12 cellular contexts compared by ENCODE assay signal in genomic region chr13:112712451-112712881, GRCh38. TPM values are rescaled to one million over a fixed set of nuclear protein-coding genes. Genes with fewer than 3 reads are reported as not detected.
A peak's percentile ranks its signal among the peaks of the same experiment; 100 is the strongest.
DNase-seq lines count a peak whose midpoint lies in the region; ATAC-seq, FAIRE-seq and TF ChIP-seq lines count a peak whose summit lies in the region.
"Had no signal": no experiment of that assay in that cellular context is flagged by ENCODE, and none has a peak within 500 bp of the region (broad histone marks: within the 10 kb centered on the region; RNA-seq: fewer than 3 reads in every experiment).

No MANE protein-coding gene starts in this region.

- peak overlapping the region; percentile 0 for H3K4ac ChIP-seq in H9 (ENCODE audit: low read depth, low read length)

- CTCF ChIA-PET in HepG2 (lab: Yijun Ruan, JAX; ENCODE audit: low intra/inter-chr PET ratio, low total read pairs) = no interaction called here

- H3K18ac ChIP-seq in H9 (ENCODE audit: insufficient read length, low read depth, low read length) = peak overlapping the region; percentile 80

- POLR2A ChIA-PET in HepG2 (lab: Yijun Ruan, JAX) = interaction anchor here (1.2 to 2.9 kb wide), 2 partner anchors 9 to 44 kb away, joined by 7 to 14 read pairs; no protein-coding TSS in a partner anchor

- H4K8ac ChIP-seq in H9 (replicated peaks; ENCODE audit: insufficient read length, low read depth, low read length) = peak overlapping the region; percentile 23

- H3K4me2 ChIP-seq in H9 (ENCODE audit: insufficient read depth, insufficient read length, low read length) = no peak overlapping the region
- no peak overlapping the region for H3K4me2 ChIP-seq in HepG2 (ENCODE audit: low read depth, low read length)

- no peaks in the 10 kb centered on the region for H3K9me3 ChIP-seq in H9 (ENCODE audit: control insufficient read depth, low read depth, low read length)
- no peaks in the 10 kb centered on the region for H3K9me3 ChIP-seq in breast epithelium
- peaks cover 10% of the 10 kb centered on the region for H3K9me3 ChIP-seq in HepG2 (ENCODE audit: low read length)
- H3K9me3 ChIP-seq in skeletal muscle tissue (ENCODE audit: control insufficient read depth in 3 of 3, low read length in 3 of 3) = no peaks in the 10 kb centered on the region

- in situ Hi-C loops in HepG2 (cut with HindIII; ENCODE audit: extremely low pct_ligation_motif_present, low pct_unique_long_range_greater_than_20kb) = no loop called here

- no peaks in the 10 kb centered on the region for H3K27me3 ChIP-seq in H9 (ENCODE audit: insufficient read depth, low read length)
- no peaks in the 10 kb centered on the region for H3K27me3 ChIP-seq in breast epithelium
- no peaks in the 10 kb centered on the region for H3K27me3 ChIP-seq in HepG2 (ENCODE audit: control insufficient read depth in 1 of 2, insufficient read depth in 2 of 2, low read length in 2 of 2)
- no peaks in the 10 kb centered on the region for H3K27me3 ChIP-seq in skeletal muscle tissue (ENCODE audit: control insufficient read depth in 3 of 3, insufficient read depth in 3 of 3, low read length in 3 of 3)

- H3K14ac ChIP-seq in H9 (ENCODE audit: insufficient read depth, low read length) = peak overlapping the region; percentile 87

- FAIRE-seq in HepG2 (lab: Jason Lieb, UNC) (no peak), H54 (lab: Jason Lieb, UNC) (no peak)

- no peak overlapping the region for H2BK120ac ChIP-seq in H9 (ENCODE audit: low read depth, low read length, poor library complexity, severe bottlenecking)

- H3K23ac ChIP-seq in H9 (ENCODE audit: insufficient read length, low read depth, low read length) = no peak overlapping the region

- DNase-seq in H9 (no peak), breast epithelium (ENCODE audit: low spot score in 2 of 2) (no peak), HepG2 (ENCODE audit: low spot score) (no peak), H54 (ENCODE audit: insufficient read length, low spot score) (no peak), T-helper 2 cell (no peak)
- no peak for DNase-seq in stimulated activated CD4-positive, alpha-beta T cell treated with anti-CD3 and anti-CD28 coated beads, Interleukin-4, amount 100 ng/mL, for 4 hours
- DNase-seq: activated B cell treated with CpG ODN at 0.5 μM for 24 hours, activated gamma-delta T cell, midbrain had no signal

- H4K5ac ChIP-seq in H9 (ENCODE audit: insufficient read length, low read depth, low read length) = no peak overlapping the region

- peaks cover 4 to 10% of the 10 kb centered on the region in 2 experiments; a peak in 3 of 5 replicates for H3K9me3 Mint-ChIP-seq in H9
- H3K9me3 Mint-ChIP-seq: CD14-positive monocyte had no signal

- H3K79me1 ChIP-seq in H9 (ENCODE audit: insufficient read depth, low read depth, low read length, poor library complexity, severe bottlenecking) = no peaks in the 10 kb centered on the region

- intact Hi-C loops in breast epithelium (cut with DNase I; ENCODE audit: low total_unique reads) (no loop called here), HepG2 (cut with micrococcal nuclease; ENCODE audit: unreplicated experiment) (no loop called here)

- H4K20me1 ChIP-seq in H9 (ENCODE audit: control insufficient read depth, insufficient read depth, insufficient read length) (no peaks in the 10 kb centered on the region), HepG2 (ENCODE audit: insufficient read depth, low read length) (peaks cover 36% of the 10 kb centered on the region; the same call in 1 of the 2 replicates)

- H2BK12ac ChIP-seq in H9 (ENCODE audit: insufficient read length, low read depth, low read length) = peak overlapping the region; percentile 6

- no peak for TF ChIP-seq POLR2A in breast epithelium (IDR thresholded peaks at IDR 0.05)
- TF ChIP-seq POLR2A in HepG2 (IDR thresholded peaks at IDR 0.05; ENCODE audit: insufficient read depth in 1 of 2, low read depth in 2 of 2, low read length in 2 of 2) = no peak
- TF ChIP-seq POLR2A in H54 (IDR thresholded peaks at IDR 0.05; ENCODE audit: low read depth, low read length) = no peak

- H3K9ac ChIP-seq in H9 (ENCODE audit: extremely low read depth, insufficient read length, low read length) = no peak overlapping the region
- H3K9ac ChIP-seq in HepG2 (ENCODE audit: insufficient read depth, low read depth, low read length) = peak overlapping the region; percentile 53; the same call in 1 of the 2 replicates
- H3K9ac ChIP-seq in skeletal muscle tissue (ENCODE audit: low read depth in 1 of 3, low read length in 3 of 3) = peak overlapping the region; percentile 43 to 79 (median 52)

- ATAC-seq in HepG2 (no peak), GM21390 (IDR thresholded peaks at IDR 0.05; ENCODE audit: unreplicated experiment) (no peak)

- no peak overlapping the region for H2BK20ac ChIP-seq in H9 (ENCODE audit: low read depth, low read length, poor library complexity, severe bottlenecking)

- peaks cover 3% of the 10 kb centered on the region for H3K23me2 ChIP-seq in H9 (ENCODE audit: insufficient read length, low read depth, low read length, poor library complexity, severe bottlenecking)

- TF ChIP-seq RAD21 in HepG2 (CRISPR knock-in tag; IDR thresholded peaks at IDR 0.05) = no peak

- no peak overlapping the region for H2BK15ac ChIP-seq in H9 (ENCODE audit: low read depth, low read length)

- TF ChIP-seq EP300 in HepG2 (IDR thresholded peaks at IDR 0.05; ENCODE audit: low read depth in 2 of 2, low read length in 2 of 2) (no peak), HepG2 (CRISPR knock-in tag; IDR thresholded peaks at IDR 0.05; ENCODE audit: borderline replicate concordance) (no peak)

- H3K79me2 ChIP-seq in H9 (ENCODE audit: insufficient read depth, low read length) (peaks cover 7% of the 10 kb centered on the region; the same call in 1 of the 2 replicates), HepG2 (ENCODE audit: insufficient read depth, low read length) (peaks cover 93% of the 10 kb centered on the region)

- H2BK5ac ChIP-seq in H9 (ENCODE audit: insufficient read length, low read length) = peak overlapping the region; percentile 0

- no CpG with 5 or more reads among the region's 13 CpGs for WGBS in H9 (ENCODE audit: extremely low coverage, insufficient read length, low lambda C conversion rate)
- WGBS in HepG2 (ENCODE audit: low lambda C conversion rate) = 97% methylated on average over 5 of the region's 13 CpGs

- peak overlapping the region in 1 of 3 donors; percentile 46 for H3K4me3 ChIP-seq in breast epithelium
- no peak overlapping the region for H3K4me3 ChIP-seq in HepG2 (replicated peaks in 1 of 3; ENCODE audit: insufficient read depth in 1 of 3, low read depth in 2 of 3, low read length in 3 of 3)
- H3K4me3 ChIP-seq in skeletal muscle tissue (ENCODE audit: low read length in 3 of 3) = peak overlapping the region in 2 of 3 donors; percentile 28 to 64

- H2AK5ac ChIP-seq in H9 (ENCODE audit: insufficient read length, low read length) = peak overlapping the region; percentile 0

- TF ChIP-seq CTCF in H9 (conservative IDR thresholded peaks at IDR 0.05) (no peak), breast epithelium (IDR thresholded peaks at IDR 0.05) (no peak), HepG2 (CRISPR knock-in tag; IDR thresholded peaks at IDR 0.05) (no peak)

- H3K56ac ChIP-seq in H9 (ENCODE audit: insufficient read length, low read depth, low read length) = no peak overlapping the region

- peaks cover 75 to 84% of the 10 kb centered on the region in 2 experiments for H3K4me1 Mint-ChIP-seq in H9

- no peaks in the 10 kb centered on the region for H3K36me3 ChIP-seq in breast epithelium
- peaks cover 10 to 23% of the 10 kb centered on the region in 2 experiments; a peak in 3 of 5 replicates for H3K36me3 ChIP-seq in HepG2 (replicated peaks in 1 of 2; ENCODE audit: control insufficient read depth in 1 of 2, insufficient read depth in 2 of 2, low read length in 2 of 2)
- H3K36me3 ChIP-seq in skeletal muscle tissue (ENCODE audit: control insufficient read depth in 3 of 3, insufficient read depth in 3 of 3, low read length in 3 of 3) = peaks cover 0 to 3% (median 0%) of the 10 kb centered on the region in 3 donors

- peak overlapping the region; percentile 93 for H3K27ac ChIP-seq in H9 (ENCODE audit: insufficient read length, low read depth, low read length)
- peak overlapping the region; percentile 80 to 94 for H3K27ac ChIP-seq in breast epithelium
- peak overlapping the region; percentile 81 for H3K27ac ChIP-seq in HepG2 (ENCODE audit: extremely low read length, insufficient read depth, low read length)
- H3K27ac ChIP-seq in skeletal muscle tissue (ENCODE audit: low read depth, low read length) = peak overlapping the region; percentile 81

- H3K36me3 Mint-ChIP-seq in H9 (ENCODE audit: insufficient read depth in 1 of 3, low read depth in 3 of 3) = peaks cover 9 to 23% (median 14%) of the 10 kb centered on the region in 3 experiments

- H3T11ph ChIP-seq in H9 (ENCODE audit: low read length) = no peak overlapping the region

- H3K4me3 Mint-ChIP-seq in H9 = peak overlapping the region; percentile 55 to 64; a peak in 4 of 5 replicates
- H3K4me3 Mint-ChIP-seq: activated B cell treated with CpG ODN at 0.5 μM for 24 hours, CD14-positive monocyte had no signal

- peak overlapping the region; percentile 72 for H4K91ac ChIP-seq in H9 (ENCODE audit: insufficient read length, low read depth, low read length)

- BruUV-seq in HepG2 (replicated peaks; lab: Mats Ljungman, UMichigan) = no TSS peak

- H3K27me3 Mint-ChIP-seq in H9 (ENCODE audit: low read depth) = peaks cover 1% of the 10 kb centered on the region; the same call in 1 of the 2 replicates
- H3K27me3 Mint-ChIP-seq: activated B cell treated with CpG ODN at 0.5 μM for 24 hours had no signal

- H3K4me1 ChIP-seq in H9 (ENCODE audit: insufficient read depth, low read length) = peaks cover 20% of the 10 kb centered on the region; the same call in 1 of the 2 replicates
- no peaks in the 10 kb centered on the region for H3K4me1 ChIP-seq in breast epithelium
- H3K4me1 ChIP-seq in HepG2 (ENCODE audit: insufficient read depth, low read length) = peaks cover 67% of the 10 kb centered on the region
- peaks cover 18 to 29% (median 20%) of the 10 kb centered on the region in 3 donors for H3K4me1 ChIP-seq in skeletal muscle tissue (ENCODE audit: control insufficient read depth in 3 of 3, insufficient read depth in 3 of 3, low read length in 3 of 3)

- H3K27ac Mint-ChIP-seq in H9 = peak overlapping the region; percentile 98 to 99 (median 98)
- H3K27ac Mint-ChIP-seq: activated B cell treated with CpG ODN at 0.5 μM for 24 hours had no signal

- H2AFZ ChIP-seq in H9 (ENCODE audit: low read length) = no peak overlapping the region
- no peak overlapping the region for H2AFZ ChIP-seq in HepG2 (ENCODE audit: low read length)

RNA-seq across cellular contexts. Expression of gene ATP11A, which starts 22.6 kb away (rescaled TPM):
- total RNA-seq in H9 (2021) = 61.6 and 65.3 TPM in 2 replicates
- total RNA-seq in breast epithelium = 10 to 100 TPM; 22.1 to 27.2 (median 26.8) TPM
- total RNA-seq in HepG2 (2016; rRNA removed; fragmentation: Illumina TruSeq; extraction: Trizol) = 18.4 and 18.9 TPM in 2 replicates
- 5.5 and 6.6 TPM in 2 replicates for total RNA-seq in HepG2 (2016; cell fraction: cytosol; rRNA removed; fragmentation: Illumina TruSeq; extraction: Trizol; ENCODE audit: low read depth)
- 13.9 and 19.4 TPM in 2 replicates for total RNA-seq in HepG2 (2016; cell fraction: insoluble cytoplasmic fraction; rRNA removed; fragmentation: Illumina TruSeq; extraction: Trizol)
- 12.7 and 14.7 TPM in 2 replicates for total RNA-seq in HepG2 (2016; cell fraction: membrane; rRNA removed; fragmentation: Illumina TruSeq; extraction: Trizol)
- 44.6 and 51.9 TPM in 2 replicates for total RNA-seq in HepG2 (2016; cell fraction: nucleus; rRNA removed; fragmentation: Illumina TruSeq; extraction: Trizol)
- polyA plus RNA-seq in HepG2 (2011; rRNA removed) = 20.1 and 24.0 TPM in 2 replicates
- polyA plus RNA-seq in HepG2 (2011; cell fraction: cytosol; rRNA removed) = 13.1 and 13.2 TPM in 2 replicates
- 168 and 195 TPM in 2 replicates for polyA plus RNA-seq in HepG2 (2011; cell fraction: nucleus; rRNA removed)
- polyA plus RNA-seq in HepG2 (2012) = 36.8 and 55.4 TPM in 2 replicates
- polyA plus RNA-seq in HepG2 (2016; cell fraction: cytosol; fragmentation: Illumina TruSeq; extraction: Trizol; ENCODE audit: low read depth) = 1.3 and 1.5 TPM in 2 replicates
- polyA plus RNA-seq in HepG2 (2016; cell fraction: insoluble cytoplasmic fraction; fragmentation: Illumina TruSeq; extraction: Trizol; ENCODE audit: low read depth) = 12.9 TPM in 2 replicates
- 3.0 and 3.7 TPM in 2 replicates for polyA plus RNA-seq in HepG2 (2016; cell fraction: membrane; fragmentation: Illumina TruSeq; extraction: Trizol; ENCODE audit: low read depth)
- 72.0 and 87.4 TPM in 2 replicates for polyA plus RNA-seq in HepG2 (2016; cell fraction: nucleus; fragmentation: Illumina TruSeq; extraction: Trizol; ENCODE audit: insufficient read depth, low read depth)
- polyA minus RNA-seq in HepG2 (2011; rRNA and poly(A)+ RNA removed; ENCODE audit: low replicate concordance) = 14.4 and 71.9 TPM in 2 replicates
- 42.1 and 46.7 TPM in 2 replicates for polyA minus RNA-seq in HepG2 (2011; cell fraction: cytosol; rRNA and poly(A)+ RNA removed)
- 107 and 137 TPM in 2 replicates for polyA minus RNA-seq in HepG2 (2011; cell fraction: nucleus; rRNA and poly(A)+ RNA removed)
- total RNA-seq in skeletal muscle tissue = 11.5 TPM

Comparison
In these comparisons a context has a peak if more than half of its experiments do, and no peak if none do; other contexts are left out.
1. H3K4me3 ChIP-seq: peak in skeletal muscle tissue (2 of 3); none in HepG2 (0 of 3).
2. Peak in every context shown above with its lines, with median percentiles within 50 percentile points of each other: H3K27ac ChIP-seq.